23 cellular contexts compared by ENCODE assay signal in genomic region chr11:96905084-96905641, GRCh38.
DNase-seq lines count a peak whose midpoint lies in the region; ATAC-seq, FAIRE-seq and TF ChIP-seq lines count a peak whose summit lies in the region.
"Had no signal": no experiment of that assay in that cellular context is flagged by ENCODE, and none has a peak within 500 bp of the region (broad histone marks: within the 10 kb centered on the region; RNA-seq: fewer than 3 reads in every experiment).

No MANE protein-coding gene starts in this region.

- H3K4me3 ChIP-seq in A673 (ENCODE audit: low read depth, low read length, poor library complexity, severe bottlenecking) (no peak overlapping the region), adrenal gland (no peak overlapping the region)
- H3K4me3 ChIP-seq: BLaER1 treated with 17β-estradiol and CSF1 and Interleukin-3, amounts not matched to agents 10 nM and 100 nM; GM23248 had no signal

- H3K27me3 ChIP-seq in A673 (replicated peaks; ENCODE audit: insufficient read depth, low read depth, low read length, poor library complexity) = no peaks in the 10 kb centered on the region
- H3K27me3 ChIP-seq in adrenal gland = no peaks in the 10 kb centered on the region
- H3K27me3 ChIP-seq: BLaER1 treated with 17β-estradiol and CSF1 and Interleukin-3, amounts not matched to agents 10 nM and 100 nM had no signal

- CTCF ChIA-PET in A673 (lab: Charles Lee) = no interaction called here

- DNase-seq in A673 (ENCODE audit: low spot score) = peak; percentile 5
- peak; percentile 39 for DNase-seq in M059J (ENCODE audit: low read depth)
- DNase-seq in middle frontal gyrus (ENCODE audit: extremely low spot score, low spot score) = peak; percentile 3
- DNase-seq in RPMI8226 = no peak
- DNase-seq in adrenal gland = no peak
- DNase-seq: CD4-positive, alpha-beta memory T cell; GM23248; H9; HFFc6; MV-4-11; NCI-H1105 treated with DMSO at 0.1 percent for 48 hours; NCI-H2081 treated with DMSO at 0.1 percent for 48 hours; NCI-H446; NCI-H526; PC-3; SIG-M5 had no signal

- no peak for TF ChIP-seq POLR2A in adrenal gland (IDR thresholded peaks at IDR 0.05)

- peak; percentile 45 for FAIRE-seq in endometrium (lab: Jason Lieb, UNC)
- FAIRE-seq: GM12891 had no signal

- ATAC-seq in GM18858 (IDR thresholded peaks at IDR 0.05; ENCODE audit: unreplicated experiment) (no peak), HG03571 (IDR thresholded peaks at IDR 0.05; ENCODE audit: unreplicated experiment) (no peak)
- ATAC-seq: PC-3 had no signal

- no peak for TF ChIP-seq CTCF in A673 (conservative IDR thresholded peaks at IDR 0.05; ENCODE audit: low read depth, low read length)
- TF ChIP-seq CTCF in adrenal gland (IDR thresholded peaks at IDR 0.05) = no peak

- 11 to 15% (median 14%) methylated on average over 2 of the region's 2 CpGs for WGBS in adrenal gland, 4 donors

- H3K36me3 ChIP-seq in A673 (ENCODE audit: insufficient read depth, low read length, poor library complexity, severe bottlenecking) (no peaks in the 10 kb centered on the region), adrenal gland (replicated peaks in 1 of 2) (no peaks in the 10 kb centered on the region)
- H3K36me3 ChIP-seq: BLaER1 treated with 17β-estradiol and CSF1 and Interleukin-3, amounts not matched to agents 10 nM and 100 nM had no signal

- POLR2A ChIA-PET in A673 (lab: Charles Lee; ENCODE audit: low non-redundant PET) = no interaction called here

- BruUV-seq in A673 (replicated peaks; lab: Mats Ljungman, UMichigan) = no TSS peak

- H3K27ac ChIP-seq in A673 (ENCODE audit: low read depth, low read length, poor library complexity, severe bottlenecking) (no peak overlapping the region), adrenal gland (no peak overlapping the region)
- H3K27ac ChIP-seq: BLaER1 treated with 17β-estradiol and CSF1 and Interleukin-3, amounts not matched to agents 10 nM and 100 nM; GM23248; HL-60; KMS-11 had no signal

- intact Hi-C loops in A673 (cut with micrococcal nuclease; ENCODE audit: unreplicated experiment) (loop anchor here (10.0 kb wide), 1 partner anchor 440 kb away; no protein-coding TSS in a partner anchor), adrenal gland (cut with DNase I) (no loop called here)

- H3K9me3 ChIP-seq in A673 (ENCODE audit: low read depth, low read length, poor library complexity, severe bottlenecking) (no peaks in the 10 kb centered on the region), adrenal gland (replicated peaks in 1 of 3) (no peaks in the 10 kb centered on the region)

- H3K4me1 ChIP-seq in A673 (ENCODE audit: insufficient read depth, low read length, poor library complexity, severe bottlenecking) = no peaks in the 10 kb centered on the region
- H3K4me1 ChIP-seq in adrenal gland (replicated peaks in 1 of 2) = no peaks in the 10 kb centered on the region

Comparison
In these comparisons a context has a peak if more than half of its experiments do, and no peak if none do; other contexts are left out.
1. DNase-seq: peak in A673 (single experiment), M059J (single experiment) and middle frontal gyrus (single experiment); none in RPMI8226 (single experiment) and adrenal gland (0 of 7).